Comparison of ENCODE assay signal across 1 cellular context in genomic region chr6:130935978-130936377, GRCh38.
TF ChIP-seq lines count a peak whose summit lies in the region.

No MANE protein-coding gene starts in this region.

TF ChIP-seq in IMR-90, 13 proteins besides CTCF, POLR2A, EP300 and RAD21 (continued from another document):
- TF ChIP-seq MXI1 (IDR thresholded peaks at IDR 0.05; ENCODE audit: borderline replicate concordance, low read depth, low read length), result no peak
- no peak for TF ChIP-seq RFX5 (IDR thresholded peaks at IDR 0.05; ENCODE audit: low read depth, low read length)
- no peak for TF ChIP-seq NFE2L2 (IDR thresholded peaks at IDR 0.05; ENCODE audit: low read depth, low read length)
- no peak for TF ChIP-seq MAZ (IDR thresholded peaks at IDR 0.05; ENCODE audit: borderline replicate concordance, low read depth, low read length)
- no peak for TF ChIP-seq SMC3 (IDR thresholded peaks at IDR 0.05; ENCODE audit: low read depth, low read length)
- no peak for TF ChIP-seq USF2 (IDR thresholded peaks at IDR 0.05; ENCODE audit: low read depth, low read length)
- TF ChIP-seq ELK1 (IDR thresholded peaks at IDR 0.05; ENCODE audit: borderline replicate concordance, low read depth, low read length), result no peak
- no peak for TF ChIP-seq RCOR1 (IDR thresholded peaks at IDR 0.05; ENCODE audit: insufficient replicate concordance, low read length)
